ENCODE assay signal across 8 cellular contexts in the genomic region with DNA sequence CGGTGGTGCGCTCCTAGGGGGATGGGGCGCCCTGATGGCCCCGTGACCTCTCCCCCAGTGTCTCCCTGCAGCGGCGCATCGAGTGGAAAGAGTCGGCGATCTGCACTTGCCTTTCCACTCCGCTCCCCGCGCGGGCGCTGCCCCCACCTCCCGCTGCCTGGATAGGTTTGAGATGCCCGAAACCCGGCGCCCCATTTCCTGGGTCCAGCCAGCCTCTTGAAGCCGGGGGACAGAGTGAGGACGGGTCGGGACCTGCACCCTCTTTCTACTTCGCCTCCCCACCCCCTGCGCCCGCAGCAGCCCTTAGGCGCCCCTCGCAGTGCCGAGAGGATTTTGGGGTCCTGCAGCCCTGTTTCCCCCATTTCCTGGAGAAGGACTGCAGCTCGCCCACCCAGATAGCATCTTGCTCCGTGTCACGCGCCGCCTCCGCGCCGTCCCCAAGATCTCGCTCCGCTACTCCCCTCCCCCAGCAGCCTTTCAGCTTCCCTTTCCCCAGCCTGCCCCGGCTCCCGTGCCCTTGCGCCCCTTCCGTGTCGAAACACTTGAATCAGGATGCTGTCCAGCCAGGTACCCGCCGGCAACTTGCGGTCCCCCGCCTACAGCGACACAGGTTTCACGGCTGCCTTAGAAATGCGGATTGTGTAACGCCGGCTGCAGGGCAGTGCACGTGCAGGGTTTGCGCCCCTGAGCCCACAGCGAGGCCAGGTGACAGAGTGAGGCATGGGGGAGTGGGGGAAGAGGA. TPM values are rescaled to one million over a fixed set of nuclear protein-coding genes. Genes with fewer than 3 reads are reported as not detected.
DNase-seq lines count a peak whose midpoint lies in the region; ATAC-seq and TF ChIP-seq lines count a peak whose summit lies in the region.

No MANE protein-coding gene starts in this region.

- intact Hi-C loops in Caco-2 (cut with micrococcal nuclease; ENCODE audit: unreplicated experiment) = loop anchor here (1.0 to 2.0 kb wide), 2 partner anchors 16 to 69 kb away; a partner anchor contains a TSS
- intact Hi-C loops in right lobe of liver (cut with DNase I) = no loop called here

- H3K9me3 Mint-ChIP-seq in Caco-2 (ENCODE audit: unreplicated experiment) (no peaks in the 10 kb centered on the region), IgD-negative memory B cell (no peaks in the 10 kb centered on the region)

- H3K4me1 Mint-ChIP-seq in Caco-2 (ENCODE audit: low read depth, unreplicated experiment) (peaks cover 8% of the 10 kb centered on the region), IgD-negative memory B cell (peaks cover 18 to 43% (median 31%) of the 10 kb centered on the region in 3 donors)

- peak overlapping the region; percentile 98 for H3K4me3 Mint-ChIP-seq in Caco-2 (ENCODE audit: unreplicated experiment)
- H3K4me3 Mint-ChIP-seq in IgD-negative memory B cell = peak overlapping the region; percentile 89 to 97 (median 93)

- H3K4me3 ChIP-seq in Caco-2 (ENCODE audit: low read depth, low read length) (peak overlapping the region; percentile 75), coronary artery (peak overlapping the region; percentile 96), right lobe of liver (peak overlapping the region; percentile 79 to 92 (median 83))

- peak overlapping the region; percentile 56 for H3K27ac Mint-ChIP-seq in Caco-2 (ENCODE audit: unreplicated experiment)
- H3K27ac Mint-ChIP-seq in IgD-negative memory B cell = peak overlapping the region; percentile 73 to 78 (median 76)

- WGBS in right lobe of liver (ENCODE audit: insufficient coverage, low coverage, low lambda C conversion rate, missing lambda C conversion rate) = 0% methylated on average over 24 of the region's 54 CpGs

- H3K27ac ChIP-seq in coronary artery = peak overlapping the region; percentile 55 to 90
- peak overlapping the region; percentile 75 to 82 (median 80) for H3K27ac ChIP-seq in right lobe of liver

- no peaks in the 10 kb centered on the region for H3K27me3 ChIP-seq in Caco-2 (replicated peaks; ENCODE audit: control insufficient read depth, insufficient read depth, low read length)
- no peaks in the 10 kb centered on the region for H3K27me3 ChIP-seq in right lobe of liver

- H3K9me3 ChIP-seq in Caco-2 = no peaks in the 10 kb centered on the region
- no peaks in the 10 kb centered on the region for H3K9me3 ChIP-seq in right lobe of liver

- H3K4me1 ChIP-seq in Caco-2 (peaks cover 10% of the 10 kb centered on the region), right lobe of liver (peaks cover 0 to 49% (median 5%) of the 10 kb centered on the region in 4 donors)

- TF ChIP-seq POLR2A in right lobe of liver (IDR thresholded peaks at IDR 0.05) = peak; percentile 19

- H3K36me3 Mint-ChIP-seq in Caco-2 (ENCODE audit: insufficient read depth, unreplicated experiment) = peaks cover 5% of the 10 kb centered on the region
- peaks cover 3% of the 10 kb centered on the region for H3K36me3 Mint-ChIP-seq in IgD-negative memory B cell

- CTCF ChIA-PET in Caco-2 (lab: Charles Lee) = interaction anchor here (0.7 to 2.2 kb wide), 4 partner anchors 20 to 68 kb away, joined by 3 to 9 read pairs (median 4); a partner anchor contains a TSS

- peak; percentile 30 for ATAC-seq in GM21390 (IDR thresholded peaks at IDR 0.05; ENCODE audit: unreplicated experiment)
- ATAC-seq in right lobe of liver = peak; percentile 61 to 77 (median 70)

- peak; percentile 72 to 74 for DNase-seq in Caco-2
- peak; percentile 52 for DNase-seq in activated CD4-positive, alpha-beta T cell treated with anti-CD3 and anti-CD28 coated beads for 1 hour
- DNase-seq in coronary artery (ENCODE audit: low spot score) = peak; percentile 82
- DNase-seq in right lobe of liver = peak; percentile 73 to 91 (median 91)
- DNase-seq in stimulated activated CD4-positive, alpha-beta T cell treated with anti-CD3 and anti-CD28 coated beads, Interleukin-4, amount 100 ng/mL, for 4 hours = peak; percentile 31 to 50
- DNase-seq in NCI-H1694 (lab: John Stamatoyannopoulos, UW) = no peak

- H3K36me3 ChIP-seq in Caco-2 (ENCODE audit: control insufficient read depth, insufficient read depth, low read length) = no peaks in the 10 kb centered on the region
- H3K36me3 ChIP-seq in right lobe of liver = no peaks in the 10 kb centered on the region

- no peak for TF ChIP-seq CTCF in Caco-2 (IDR thresholded peaks at IDR 0.05; ENCODE audit: insufficient read depth in 1 of 2, low read depth in 1 of 2, low read length in 1 of 2, severe bottlenecking in 1 of 2, unreplicated experiment in 1 of 2)
- TF ChIP-seq CTCF in coronary artery (IDR thresholded peaks at IDR 0.05) = no peak
- no peak for TF ChIP-seq CTCF in right lobe of liver (IDR thresholded peaks at IDR 0.05)

- POLR2A ChIA-PET in Caco-2 (lab: Charles Lee) = interaction anchor here (0.6 kb wide), 1 partner anchor 12 kb away, joined by 3 read pairs; no protein-coding TSS in a partner anchor

- no peaks in the 10 kb centered on the region for H3K27me3 Mint-ChIP-seq in Caco-2 (ENCODE audit: insufficient read depth, unreplicated experiment)
- no peaks in the 10 kb centered on the region for H3K27me3 Mint-ChIP-seq in IgD-negative memory B cell

- no TSS peak for BruUV-seq in Caco-2 (replicated peaks; lab: Mats Ljungman, UMichigan)

RNA-seq across cellular contexts. Expression of a gene that starts 0.5 kb away (rescaled TPM):
- total RNA-seq in Caco-2 (2022) (15.4 and 16.1 TPM in 2 replicates), right lobe of liver (10 to 100 TPM; 24.6 to 64.3 (median 52.6) TPM)
- polyA plus RNA-seq in IgD-negative memory B cell = 11.0 TPM

RNA-seq across cellular contexts. Expression of a gene that starts 27.3 kb away (rescaled TPM):
- total RNA-seq in Caco-2 (2022) (0.27 TPM in 1 of 2 replicates, not detected in the other), right lobe of liver (100 to 1,000 TPM in 1 of 6 experiments, 10 to 100 TPM in 5; 32.9 to 134 (median 61.0) TPM)
- polyA plus RNA-seq in IgD-negative memory B cell = 1.7 TPM

Comparison
In these comparisons a context has a peak if more than half of its experiments do, and no peak if none do; other contexts are left out.
1. RNA of a gene that starts 27.3 kb away (total RNA-seq): 32.9 to 134 TPM in right lobe of liver; 0.27 TPM in Caco-2; every median in the first group is over 10 times any median in the second.
2. Peak in every context shown above with its lines, with median percentiles within 50 percentile points of each other: H3K4me3 ChIP-seq.